ENCODE assay signal across 26 cellular contexts in the genomic region with DNA sequence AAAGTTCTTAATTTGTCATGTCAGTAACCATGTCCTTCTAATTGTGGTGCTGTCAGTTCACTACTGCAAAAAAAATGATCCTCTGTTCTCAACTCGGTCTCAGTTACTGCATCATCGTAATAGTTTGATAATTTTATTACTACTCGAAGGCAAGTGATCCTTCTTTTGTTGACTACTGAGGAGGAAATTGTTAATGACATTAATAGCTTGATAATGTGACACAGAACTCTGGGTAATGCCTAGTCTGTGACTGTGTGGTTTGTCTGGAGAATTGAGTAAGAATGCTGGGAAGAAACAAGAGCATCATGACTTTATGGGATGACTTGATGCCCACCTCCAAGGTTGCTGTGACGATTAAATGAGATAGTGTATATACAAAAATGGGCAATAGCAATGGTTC.
"Had no signal": no experiment of that assay in that cellular context is flagged by ENCODE, and none has a peak within 500 bp of the region (broad histone marks: within the 10 kb centered on the region; RNA-seq: fewer than 3 reads in every experiment).

No MANE protein-coding gene starts in this region.

- H3K27me3 ChIP-seq: stomach, suprapubic skin, testis, thyroid gland, tibial artery, tibial nerve, transverse colon, upper lobe of left lung, upper lobe of right lung, uterus, vagina had no signal

- ATAC-seq: stimulated activated effector memory CD8-positive, alpha-beta T cell treated with anti-CD3 and anti-CD28 coated beads, Interleukin-12 subunit alpha, Interleukin-12 subunit beta, amount 100 ng/mL, for 72 hours; stimulated activated memory B cell treated with anti-CD40 and anti-IgM and Interleukin-4, amounts not matched to agents 10 μg/mL and 1 μg/mL and 100 μg/mL, for 72 hours; stimulated activated naive B cell treated with anti-CD40 and anti-IgM and Interleukin-4, amounts not matched to agents 10 μg/mL and 1 μg/mL and 100 μg/mL, for 72 hours; stimulated activated naive CD8-positive, alpha-beta T cell treated with anti-CD3 and anti-CD28 coated beads, Interleukin-15, amount 100 ng/mL, for 72 hours; stimulated activated naive CD8-positive, alpha-beta T cell treated with anti-CD3 and anti-CD28 coated beads, Interleukin-15, Interleukin-2, amounts not matched to agents 100 U/mL and 50 U/mL, for 24 hours; upper lobe of right lung had no signal

- DNase-seq: stimulated activated CD4-positive, alpha-beta T cell treated with anti-CD3 and anti-CD28 coated beads, Interleukin-2, amount 100 ng/mL, for 48 hours; stimulated activated CD4-positive, alpha-beta T cell treated with anti-CD3 and anti-CD28 coated beads, Interleukin-4, amount 100 ng/mL, for 1 hour; stimulated activated CD4-positive, alpha-beta T cell treated with anti-CD3 and anti-CD28 coated beads, Interleukin-4, amount 100 ng/mL, for 24 hours; stimulated activated CD4-positive, alpha-beta T cell treated with anti-CD3 and anti-CD28 coated beads, Interleukin-4, amount 100 ng/mL, for 4 hours; stimulated activated CD8-positive, alpha-beta memory T cell treated with anti-CD3 and anti-CD28 coated beads, Interleukin-4, amount 100 ng/mL, for 48 hours; stimulated activated naive B cell treated with anti-CD40 and anti-IgM and Interleukin-4, amounts not matched to agents 10 μg/mL and 1 μg/mL and 100 μg/mL, for 72 hours; stimulated activated naive CD4-positive, alpha-beta T cell; stimulated activated naive CD4-positive, alpha-beta T cell treated with Interleukin-2 at 50 U/mL for 16 hours; stimulated activated naive CD8-positive, alpha-beta T cell treated with anti-CD3 and anti-CD28 coated beads, Interleukin-15, amount 100 ng/mL, for 72 hours; stimulated activated naive CD8-positive, alpha-beta T cell treated with anti-CD3 and anti-CD28 coated beads, Interleukin-15, Interleukin-2, amounts not matched to agents 100 U/mL and 50 U/mL, for 24 hours; stomach; substantia nigra; testis; thyroid gland; tibial artery; transverse colon; trophoblast cell; upper lobe of left lung; upper lobe of right lung; uterus had no signal

- H3K9me3 ChIP-seq: stomach, suprapubic skin, testis, thoracic aorta, thyroid gland, tibial artery, tibial nerve, transverse colon, upper lobe of left lung, upper lobe of right lung, uterus, vagina had no signal

- H3K4me1 ChIP-seq: stomach, suprapubic skin, testis, thyroid gland, tibial artery, tibial nerve, transverse colon, upper lobe of left lung, upper lobe of right lung, uterus, vagina had no signal

- H3K36me3 ChIP-seq: stomach, suprapubic skin, thoracic aorta, thyroid gland, tibial artery, tibial nerve, transverse colon, upper lobe of left lung, upper lobe of right lung, uterus, vagina had no signal

- H3K27ac ChIP-seq: stomach, suprapubic skin, testis, thoracic aorta, thyroid gland, tibial artery, tibial nerve, transverse colon, upper lobe of left lung, upper lobe of right lung, uterus, vagina had no signal

- H3K4me3 ChIP-seq: stomach, suprapubic skin, testis, thoracic aorta, thyroid gland, tibial artery, tibial nerve, transverse colon, upper lobe of left lung, upper lobe of right lung, uterus, vagina had no signal
